In the genomic region with DNA sequence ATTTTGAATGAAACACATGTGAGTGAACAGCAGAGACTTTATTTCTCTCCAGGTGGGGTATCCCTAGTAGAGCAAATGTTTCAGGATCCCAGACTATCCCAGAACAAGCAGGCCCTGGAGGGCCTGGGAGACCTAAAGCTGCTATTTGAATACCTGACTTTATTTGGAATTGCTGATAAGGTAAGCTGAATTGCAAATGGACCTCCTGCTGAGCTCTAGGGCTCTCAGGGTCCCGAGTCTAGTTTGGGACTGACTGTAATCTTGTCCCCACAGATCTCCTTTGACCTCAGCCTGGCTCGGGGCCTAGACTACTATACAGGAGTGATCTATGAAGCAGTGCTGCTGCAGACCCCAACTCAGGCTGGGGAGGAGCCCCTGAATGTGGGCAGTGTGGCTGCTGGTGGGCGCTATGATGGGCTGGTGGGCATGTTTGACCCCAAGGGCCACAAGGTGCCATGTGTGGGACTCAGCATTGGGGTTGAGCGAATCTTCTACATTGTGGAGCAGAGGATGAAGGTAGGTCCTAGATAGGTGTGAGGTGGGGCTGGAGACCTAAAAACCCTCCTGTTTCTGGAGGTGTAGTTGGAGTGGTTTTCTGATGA, we compare ENCODE assay signal across 24 cellular contexts. TPM values are rescaled to one million over a fixed set of nuclear protein-coding genes. Genes with fewer than 3 reads are reported as not detected.
A peak's percentile ranks its signal among the peaks of the same experiment; 100 is the strongest.
DNase-seq lines count a peak whose midpoint lies in the region; ATAC-seq and TF ChIP-seq lines count a peak whose summit lies in the region.
"Had no signal": no experiment of that assay in that cellular context is flagged by ENCODE, and none has a peak within 500 bp of the region (broad histone marks: within the 10 kb centered on the region; RNA-seq: fewer than 3 reads in every experiment).

No MANE protein-coding gene starts in this region.

- peaks cover 34% of the 10 kb centered on the region for H3K79me2 ChIP-seq in GM23338 (replicated peaks; ENCODE audit: insufficient read depth)

- H3K9me2 ChIP-seq in GM23338 (ENCODE audit: insufficient read depth): no peaks in the 10 kb centered on the region

- peak overlapping the region; percentile 29 for H3K27ac Mint-ChIP-seq in activated T-cell treated with anti-CD3 and anti-CD28 coated beads, Interleukin-2, amount 50 U/mL, for 72 hours
- H3K27ac Mint-ChIP-seq in GM23338 (peak overlapping the region; percentile 66), naive B cell (peak overlapping the region in 4 of 6 donors; percentile 21 to 70 (median 46))
- H3K27ac Mint-ChIP-seq in central memory CD8-positive, alpha-beta T cell (ENCODE audit: low read depth): peak overlapping the region; percentile 56

- H3K4me1 ChIP-seq in GM23338 (ENCODE audit: insufficient read depth): peaks cover 6% of the 10 kb centered on the region

- H3K27me3 ChIP-seq in GM23338 (ENCODE audit: insufficient read depth): no peaks in the 10 kb centered on the region

- H3K4me1 Mint-ChIP-seq in activated T-cell treated with anti-CD3 and anti-CD28 coated beads, Interleukin-2, amount 50 U/mL, for 72 hours (ENCODE audit: low read depth): peaks cover 38% of the 10 kb centered on the region
- H3K4me1 Mint-ChIP-seq in activated T-cell treated with anti-CD3 and anti-CD28 coated beads, Interleukin-2, amount 50 U/mL, for 4 hours (ENCODE audit: low read depth): peaks cover 32% of the 10 kb centered on the region
- H3K4me1 Mint-ChIP-seq in GM23338 (peaks cover 16% of the 10 kb centered on the region), naive B cell (peaks cover 23 to 50% (median 27%) of the 10 kb centered on the region in 3 donors)
- H3K4me1 Mint-ChIP-seq in central memory CD8-positive, alpha-beta T cell: peaks cover 32% of the 10 kb centered on the region

- H3K36me3 ChIP-seq in GM23338 (ENCODE audit: insufficient read depth): peaks cover 30% of the 10 kb centered on the region; the same call in 1 of the 2 replicates

- DNase-seq in activated T-cell treated with anti-CD3 and anti-CD28 coated beads, Interleukin-2, amount 50 U/mL, for 72 hours: no peak
- no peak for DNase-seq in activated T-cell treated with anti-CD3 and anti-CD28 coated beads, Interleukin-2, amount 50 U/mL, for 4 hours
- no peak for DNase-seq in GM23338 (ENCODE audit: low spot score)
- DNase-seq in central memory CD8-positive, alpha-beta T cell (ENCODE audit: low spot score in 2 of 2): no peak
- DNase-seq in naive B cell: no peak
- DNase-seq in effector CD4-positive, alpha-beta T cell: no peak
- DNase-seq in GM13976 (ENCODE audit: low spot score): no peak
- DNase-seq: AML-193; C1 segment of cervical spinal cord; CD4-positive, alpha-beta memory T cell; COR-L47; Karpas-422; NCI-H1092; NCI-H1417 treated with DMSO at 0.1 percent for 48 hours; NCI-H1694 treated with DMSO at 0.1 percent for 48 hours; NCI-H2081; NCI-H2227 treated with DMSO at 0.1 percent for 48 hours; NCI-H526 treated with DMSO at 0.1 percent for 48 hours; SHP77 had no signal

- H3K27me3 Mint-ChIP-seq in activated T-cell treated with anti-CD3 and anti-CD28 coated beads, Interleukin-2, amount 50 U/mL, for 72 hours (ENCODE audit: low read depth): no peaks in the 10 kb centered on the region
- no peaks in the 10 kb centered on the region for H3K27me3 Mint-ChIP-seq in activated T-cell treated with anti-CD3 and anti-CD28 coated beads, Interleukin-2, amount 50 U/mL, for 4 hours (ENCODE audit: low read depth)
- peaks cover 12% of the 10 kb centered on the region for H3K27me3 Mint-ChIP-seq in GM23338 (ENCODE audit: insufficient read depth, low read depth, poor library complexity)
- no peaks in the 10 kb centered on the region for H3K27me3 Mint-ChIP-seq in central memory CD8-positive, alpha-beta T cell
- H3K27me3 Mint-ChIP-seq in naive B cell: no peaks in the 10 kb centered on the region
- H3K27me3 Mint-ChIP-seq: CD4-positive, alpha-beta memory T cell had no signal

- no peak overlapping the region for H3K27ac ChIP-seq in GM23338 (ENCODE audit: low read depth)
- H3K27ac ChIP-seq: A549, RWPE1 had no signal

- peaks cover 4% of the 10 kb centered on the region; the same call in 1 of the 2 replicates for H4K20me1 ChIP-seq in GM23338 (replicated peaks; ENCODE audit: insufficient read depth)

- no peaks in the 10 kb centered on the region for H3K9me3 Mint-ChIP-seq in activated T-cell treated with anti-CD3 and anti-CD28 coated beads, Interleukin-2, amount 50 U/mL, for 72 hours
- H3K9me3 Mint-ChIP-seq in activated T-cell treated with anti-CD3 and anti-CD28 coated beads, Interleukin-2, amount 50 U/mL, for 4 hours: no peaks in the 10 kb centered on the region
- no peaks in the 10 kb centered on the region for H3K9me3 Mint-ChIP-seq in GM23338
- H3K9me3 Mint-ChIP-seq in central memory CD8-positive, alpha-beta T cell: no peaks in the 10 kb centered on the region
- H3K9me3 Mint-ChIP-seq in naive B cell: no peaks in the 10 kb centered on the region

- in situ Hi-C loops in GM13976 (cut with MboI; ENCODE audit: low sequenced_read_pairs, unreplicated experiment): no loop called here

- H3K36me3 Mint-ChIP-seq in activated T-cell treated with anti-CD3 and anti-CD28 coated beads, Interleukin-2, amount 50 U/mL, for 72 hours (ENCODE audit: insufficient read depth in 2 of 2): peaks cover 16 to 38% of the 10 kb centered on the region in 2 donors
- H3K36me3 Mint-ChIP-seq in activated T-cell treated with anti-CD3 and anti-CD28 coated beads, Interleukin-2, amount 50 U/mL, for 4 hours (ENCODE audit: insufficient read depth): peaks cover 41% of the 10 kb centered on the region
- H3K36me3 Mint-ChIP-seq in GM23338 (ENCODE audit: low read depth) (peaks cover 75% of the 10 kb centered on the region), naive B cell (peaks cover 35 to 48% of the 10 kb centered on the region in 2 donors)
- peaks cover 61% of the 10 kb centered on the region for H3K36me3 Mint-ChIP-seq in central memory CD8-positive, alpha-beta T cell (ENCODE audit: insufficient read depth)

- ATAC-seq in activated T-cell treated with anti-CD3 and anti-CD28 coated beads, Interleukin-2, amount 50 U/mL, for 72 hours (replicated peaks in 1 of 2): no peak
- ATAC-seq in activated T-cell treated with anti-CD3 and anti-CD28 coated beads, Interleukin-2, amount 50 U/mL, for 4 hours: no peak
- no peak for ATAC-seq in GM23338
- no peak for ATAC-seq in central memory CD8-positive, alpha-beta T cell (replicated peaks; ENCODE audit: extremely low read depth, poor library complexity, severe bottlenecking)
- ATAC-seq in naive B cell (ENCODE audit: low read depth in 2 of 2): no peak
- no peak for ATAC-seq in GM18520 (IDR thresholded peaks at IDR 0.05; ENCODE audit: unreplicated experiment)
- ATAC-seq: A549, HCT116, HepG2 had no signal

- H3K4me3 Mint-ChIP-seq in activated T-cell treated with anti-CD3 and anti-CD28 coated beads, Interleukin-2, amount 50 U/mL, for 72 hours: no peak overlapping the region
- no peak overlapping the region for H3K4me3 Mint-ChIP-seq in activated T-cell treated with anti-CD3 and anti-CD28 coated beads, Interleukin-2, amount 50 U/mL, for 4 hours
- H3K4me3 Mint-ChIP-seq in GM23338 (no peak overlapping the region), naive B cell (peak overlapping the region in 1 of 8 donors; percentile 4)
- H3K4me3 Mint-ChIP-seq in central memory CD8-positive, alpha-beta T cell: no peak overlapping the region

- H2AFZ ChIP-seq in GM23338: no peak overlapping the region

- H3F3A ChIP-seq in GM23338 (replicated peaks; ENCODE audit: low read depth): no peaks in the 10 kb centered on the region; the same call in 1 of the 2 replicates

- TF ChIP-seq CTCF in GM23338 (conservative IDR thresholded peaks at IDR 0.05; ENCODE audit: low read depth in 2 of 2) (no peak), GM13976 (IDR thresholded peaks at IDR 0.05; ENCODE audit: borderline replicate concordance, control extremely low read depth, extremely low read depth, insufficient read depth, missing control alignments) (no peak)

- no peak overlapping the region for H3K4me2 ChIP-seq in GM23338
- H3K4me2 ChIP-seq: A549 had no signal

- no peak overlapping the region for H3K4me3 ChIP-seq in GM23338
- H3K4me3 ChIP-seq: A549 had no signal

RNA-seq across cellular contexts. Expression of a gene that starts 3.3 kb away (rescaled TPM):
- total RNA-seq in activated T-cell treated with anti-CD3 and anti-CD28 coated beads, Interleukin-2, amount 50 U/mL, for 72 hours: 10 to 100 TPM; 44.9 to 53.7 TPM
- total RNA-seq in activated T-cell treated with anti-CD3 and anti-CD28 coated beads, Interleukin-2, amount 50 U/mL, for 4 hours: 10 to 100 TPM; 83.2 to 91.9 (median 83.6) TPM
- total RNA-seq in GM23338 (2014; rRNA removed; shearing (Covaris generic)): 26.4 and 35.6 TPM in 2 replicates
- 45.1 and 50.6 TPM in 2 replicates for polyA plus RNA-seq in GM23338 (2016; fragmentation: Nextera tagmentation; extraction: Ambion mirVana)
- 10 to 100 TPM; 68.6 to 85.8 (median 76.7) TPM for polyA plus RNA-seq in naive B cell (ENCODE audit: low read depth in 6 of 6)

RNA-seq across cellular contexts. Expression of a gene that starts 5.7 kb away (rescaled TPM):
- 10 to 100 TPM; 31.2 to 31.3 TPM for total RNA-seq in activated T-cell treated with anti-CD3 and anti-CD28 coated beads, Interleukin-2, amount 50 U/mL, for 72 hours
- total RNA-seq in activated T-cell treated with anti-CD3 and anti-CD28 coated beads, Interleukin-2, amount 50 U/mL, for 4 hours: 10 to 100 TPM; 28.6 to 31.3 (median 29.5) TPM
- 21.6 and 29.6 TPM in 2 replicates for total RNA-seq in GM23338 (2014; rRNA removed; shearing (Covaris generic))
- polyA plus RNA-seq in GM23338 (2016; fragmentation: Nextera tagmentation; extraction: Ambion mirVana) (12.7 and 14.4 TPM in 2 replicates), naive B cell (ENCODE audit: low read depth in 6 of 6) (10 to 100 TPM; 12.2 to 26.2 (median 18.7) TPM)

RNA-seq across cellular contexts. Expression of a gene that starts 5.8 kb away (rescaled TPM):
- total RNA-seq in activated T-cell treated with anti-CD3 and anti-CD28 coated beads, Interleukin-2, amount 50 U/mL, for 72 hours: 10 to 100 TPM; 78.4 to 85.1 TPM
- 100 to 1,000 TPM; 125 to 133 (median 131) TPM for total RNA-seq in activated T-cell treated with anti-CD3 and anti-CD28 coated beads, Interleukin-2, amount 50 U/mL, for 4 hours
- 57.8 and 58.8 TPM in 2 replicates for total RNA-seq in GM23338 (2014; rRNA removed; shearing (Covaris generic))
- polyA plus RNA-seq in GM23338 (2016; fragmentation: Nextera tagmentation; extraction: Ambion mirVana) (48.6 and 51.6 TPM in 2 replicates), naive B cell (ENCODE audit: low read depth in 6 of 6) (10 to 100 TPM; 37.6 to 73.5 (median 40.3) TPM)

RNA-seq across cellular contexts. Expression of a gene that starts 23.6 kb away (rescaled TPM):
- total RNA-seq in activated T-cell treated with anti-CD3 and anti-CD28 coated beads, Interleukin-2, amount 50 U/mL, for 72 hours: 1 to 10 TPM; 3.7 to 4.6 TPM
- total RNA-seq in activated T-cell treated with anti-CD3 and anti-CD28 coated beads, Interleukin-2, amount 50 U/mL, for 4 hours: 1 to 10 TPM; 3.1 to 5.6 (median 4.5) TPM
- total RNA-seq in GM23338 (2014; rRNA removed; shearing (Covaris generic)): 15.5 and 22.0 TPM in 2 replicates
- polyA plus RNA-seq in GM23338 (2016; fragmentation: Nextera tagmentation; extraction: Ambion mirVana) (7.3 and 8.1 TPM in 2 replicates), naive B cell (ENCODE audit: low read depth in 6 of 6) (under 1 TPM in 1 of 6 donors, not detected in 5; 0.21 TPM)
- polyA plus RNA-seq: CD4-positive, alpha-beta memory T cell had no signal

RNA-seq across cellular contexts. Expression of a gene that starts 32.3 kb away (rescaled TPM):
- total RNA-seq in activated T-cell treated with anti-CD3 and anti-CD28 coated beads, Interleukin-2, amount 50 U/mL, for 72 hours: 10 to 100 TPM; 24.3 to 30.2 TPM
- total RNA-seq in activated T-cell treated with anti-CD3 and anti-CD28 coated beads, Interleukin-2, amount 50 U/mL, for 4 hours: 10 to 100 TPM; 47.7 to 50.0 (median 49.5) TPM
- 18.0 and 22.7 TPM in 2 replicates for total RNA-seq in GM23338 (2014; rRNA removed; shearing (Covaris generic))
- 9.3 and 9.6 TPM in 2 replicates for polyA plus RNA-seq in GM23338 (2016; fragmentation: Nextera tagmentation; extraction: Ambion mirVana)
- polyA plus RNA-seq in naive B cell (ENCODE audit: low read depth in 6 of 6): 10 to 100 TPM in 4 of 6 donors, 1 to 10 TPM in 2; 5.7 to 15.1 (median 10.3) TPM
